ENCODE assay signal across 8 cellular contexts in genomic region chr10:51010977-51011376, GRCh38.
DNase-seq lines count a peak whose midpoint lies in the region; ATAC-seq and TF ChIP-seq lines count a peak whose summit lies in the region.

No MANE protein-coding gene starts in this region.

- no peaks in the 10 kb centered on the region for H3K9me3 ChIP-seq in OCI-LY1 (ENCODE audit: low read length)
- peaks cover 0 to 3% of the 10 kb centered on the region in 2 donors for H3K9me3 ChIP-seq in ovary

- peak; percentile 42 for ATAC-seq in activated CD4-positive, alpha-beta T cell treated with anti-CD3 and anti-CD28 coated beads for 36 hours

- H3K4me1 ChIP-seq in OCI-LY1 (ENCODE audit: insufficient read depth, low read length, severe bottlenecking) (no peaks in the 10 kb centered on the region), ovary (ENCODE audit: insufficient read depth) (peaks cover 3% of the 10 kb centered on the region)

- peak; percentile 80 for TF ChIP-seq CTCF in OCI-LY1 (IDR thresholded peaks at IDR 0.05; ENCODE audit: low read length)
- peak; percentile 86 for TF ChIP-seq CTCF in epithelial cell of proximal tubule (conservative IDR thresholded peaks at IDR 0.05; ENCODE audit: low read depth, low read length)
- TF ChIP-seq CTCF in ovary (IDR thresholded peaks at IDR 0.05) = peak; percentile 28 to 56 (median 53)

- no peak overlapping the region for H3K4me3 Mint-ChIP-seq in activated CD4-positive, alpha-beta T cell treated with anti-CD3 and anti-CD28 coated beads for 36 hours

- H3K4me2 ChIP-seq in OCI-LY1 (ENCODE audit: low read length) = no peak overlapping the region

- peaks cover 15% of the 10 kb centered on the region for H3K27me3 Mint-ChIP-seq in activated CD4-positive, alpha-beta T cell treated with anti-CD3 and anti-CD28 coated beads for 36 hours

- H3F3A ChIP-seq in OCI-LY1 (ENCODE audit: insufficient read depth, low read length) = no peaks in the 10 kb centered on the region

- TF ChIP-seq POLR2A in ovary (IDR thresholded peaks at IDR 0.05) = no peak

- peaks cover 3% of the 10 kb centered on the region for H3K9me3 Mint-ChIP-seq in activated CD4-positive, alpha-beta T cell treated with anti-CD3 and anti-CD28 coated beads for 36 hours (ENCODE audit: low read depth)

- CTCF ChIA-PET in activated CD4-positive, alpha-beta T cell treated with anti-CD3 and anti-CD28 coated beads for 36 hours (lab: Charles Lee) = interaction anchor here (1.0 kb wide), 1 partner anchor 8 kb away, joined by 3 read pairs; no protein-coding TSS in a partner anchor
- CTCF ChIA-PET in HEK293T (lab: Yijun Ruan, JAX) = interaction anchor here (0.8 kb wide), 1 partner anchor 31 kb away, joined by 3 read pairs; no protein-coding TSS in a partner anchor

- no peaks in the 10 kb centered on the region for H3K36me3 Mint-ChIP-seq in activated CD4-positive, alpha-beta T cell treated with anti-CD3 and anti-CD28 coated beads for 36 hours (ENCODE audit: low read depth)

- H4K20me1 ChIP-seq in OCI-LY1 (ENCODE audit: insufficient read depth, low read length) = no peaks in the 10 kb centered on the region

- H3K4me1 Mint-ChIP-seq in activated CD4-positive, alpha-beta T cell treated with anti-CD3 and anti-CD28 coated beads for 36 hours = no peaks in the 10 kb centered on the region

- intact Hi-C loops in activated CD4-positive, alpha-beta T cell treated with anti-CD3 and anti-CD28 coated beads for 36 hours (cut with DNase I, micrococcal nuclease) = loop anchor here (2.0 to 5.0 kb wide), 3 partner anchors 950 to 1206 kb away; no protein-coding TSS in a partner anchor
- intact Hi-C loops in ovary (cut with DNase I) = loop anchor here in 1 of 4 donors (5.0 kb wide), 1 partner anchor 36 kb away; no protein-coding TSS in a partner anchor

- 25 to 26% (median 25%) methylated on average over 2 of the region's 2 CpGs for WGBS in ovary, 3 donors

- POLR2A ChIA-PET in activated CD4-positive, alpha-beta T cell treated with anti-CD3 and anti-CD28 coated beads for 36 hours (lab: Charles Lee) = no interaction called here
- POLR2A ChIA-PET in HEK293T (lab: Yijun Ruan, JAX) = no interaction called here

- H3K9me2 ChIP-seq in OCI-LY1 (ENCODE audit: low read depth, low read length) = no peaks in the 10 kb centered on the region

- H2AFZ ChIP-seq in OCI-LY1 (ENCODE audit: low read length) = no peak overlapping the region

- H3K4me3 ChIP-seq in OCI-LY1 (ENCODE audit: low read depth, low read length, poor library complexity, severe bottlenecking) (no peak overlapping the region), epithelial cell of proximal tubule (ENCODE audit: low read depth, low read length) (no peak overlapping the region), ovary (no peak overlapping the region)

- H3K27ac Mint-ChIP-seq in activated CD4-positive, alpha-beta T cell treated with anti-CD3 and anti-CD28 coated beads for 36 hours = no peak overlapping the region

- H3K9ac ChIP-seq in OCI-LY1 (ENCODE audit: low read length) = no peak overlapping the region

- no peaks in the 10 kb centered on the region for H3K36me3 ChIP-seq in OCI-LY1 (ENCODE audit: insufficient read depth, low read length)
- H3K36me3 ChIP-seq in ovary = no peaks in the 10 kb centered on the region

- TF ChIP-seq EP300 in ovary (IDR thresholded peaks at IDR 0.05) = no peak

- no peaks in the 10 kb centered on the region for H3K79me2 ChIP-seq in OCI-LY1 (ENCODE audit: insufficient read depth, low read length)

- peak; percentile 21 for DNase-seq in activated CD4-positive, alpha-beta T cell treated with anti-CD3 and anti-CD28 coated beads for 36 hours
- no peak for DNase-seq in activated CD4-positive, alpha-beta T cell treated with anti-CD3 and anti-CD28 coated beads for 4 hours
- DNase-seq in HEK293T (ENCODE audit: extremely low spot score) (peak; percentile 56), epithelial cell of proximal tubule (ENCODE audit: low read depth) (no peak), ovary (peak in 1 of 5 donors; percentile 25), SW480 (ENCODE audit: low spot score) (no peak)
- no peak for DNase-seq in activated T-cell treated with anti-CD3 and anti-CD28 coated beads, Interleukin-2, amount 50 U/mL, for 1 hour

- H3K27ac ChIP-seq in OCI-LY1 (ENCODE audit: low read depth, low read length, poor library complexity, severe bottlenecking) (no peak overlapping the region), ovary (no peak overlapping the region)

- H3K27me3 ChIP-seq in OCI-LY1 (ENCODE audit: insufficient read depth, low read length) (no peaks in the 10 kb centered on the region), ovary (no peaks in the 10 kb centered on the region)

TF ChIP-seq in HEK293T, 16 proteins besides CTCF, POLR2A, EP300 and RAD21:
- TF ChIP-seq SP1 (IDR thresholded peaks at IDR 0.05) (no peak), PKNOX1 (IDR thresholded peaks at IDR 0.05) (no peak), NFRKB (IDR thresholded peaks at IDR 0.05) (no peak), FOXA1 (IDR thresholded peaks at IDR 0.05) (no peak), CTBP1 (IDR thresholded peaks at IDR 0.05; ENCODE audit: borderline replicate concordance) (no peak), SUZ12 (IDR thresholded peaks at IDR 0.05) (no peak), ELF4 (IDR thresholded peaks at IDR 0.05) (no peak), FOXK2 (IDR thresholded peaks at IDR 0.05) (no peak), L3MBTL2 (conservative IDR thresholded peaks at IDR 0.05) (no peak), ARNT (IDR thresholded peaks at IDR 0.05) (no peak), LEF1 (IDR thresholded peaks at IDR 0.05; ENCODE audit: borderline replicate concordance) (no peak), TARDBP (IDR thresholded peaks at IDR 0.05) (no peak), BHLHE40 (IDR thresholded peaks at IDR 0.05; ENCODE audit: borderline replicate concordance) (no peak), FOXM1 (IDR thresholded peaks at IDR 0.05; ENCODE audit: borderline replicate concordance) (no peak), ZNF384 (IDR thresholded peaks at IDR 0.05) (no peak), HDGF (IDR thresholded peaks at IDR 0.05; ENCODE audit: borderline replicate concordance) (no peak)

Comparison
In these comparisons a context has a peak if more than half of its experiments do, and no peak if none do; other contexts are left out.
1. DNase-seq: peak in activated CD4-positive, alpha-beta T cell treated with anti-CD3 and anti-CD28 coated beads for 36 hours (single experiment) and HEK293T (single experiment); none in activated CD4-positive, alpha-beta T cell treated with anti-CD3 and anti-CD28 coated beads for 4 hours (0 of 2), epithelial cell of proximal tubule (single experiment), activated T-cell treated with anti-CD3 and anti-CD28 coated beads, Interleukin-2, amount 50 U/mL, for 1 hour (single experiment) and SW480 (single experiment).
2. Peak in every context shown above with its lines, with median percentiles within 50 percentile points of each other: CTCF ChIP-seq.